ENCODE assay signal across 1 cellular context in genomic region chr13:114111577-114111976, GRCh38.
TF ChIP-seq lines count a peak whose summit lies in the region.

No MANE protein-coding gene starts in this region.

TF ChIP-seq in GM23338, 12 proteins besides CTCF, POLR2A, EP300 and RAD21 (continued from another document):
- TF ChIP-seq, protein P1, sequence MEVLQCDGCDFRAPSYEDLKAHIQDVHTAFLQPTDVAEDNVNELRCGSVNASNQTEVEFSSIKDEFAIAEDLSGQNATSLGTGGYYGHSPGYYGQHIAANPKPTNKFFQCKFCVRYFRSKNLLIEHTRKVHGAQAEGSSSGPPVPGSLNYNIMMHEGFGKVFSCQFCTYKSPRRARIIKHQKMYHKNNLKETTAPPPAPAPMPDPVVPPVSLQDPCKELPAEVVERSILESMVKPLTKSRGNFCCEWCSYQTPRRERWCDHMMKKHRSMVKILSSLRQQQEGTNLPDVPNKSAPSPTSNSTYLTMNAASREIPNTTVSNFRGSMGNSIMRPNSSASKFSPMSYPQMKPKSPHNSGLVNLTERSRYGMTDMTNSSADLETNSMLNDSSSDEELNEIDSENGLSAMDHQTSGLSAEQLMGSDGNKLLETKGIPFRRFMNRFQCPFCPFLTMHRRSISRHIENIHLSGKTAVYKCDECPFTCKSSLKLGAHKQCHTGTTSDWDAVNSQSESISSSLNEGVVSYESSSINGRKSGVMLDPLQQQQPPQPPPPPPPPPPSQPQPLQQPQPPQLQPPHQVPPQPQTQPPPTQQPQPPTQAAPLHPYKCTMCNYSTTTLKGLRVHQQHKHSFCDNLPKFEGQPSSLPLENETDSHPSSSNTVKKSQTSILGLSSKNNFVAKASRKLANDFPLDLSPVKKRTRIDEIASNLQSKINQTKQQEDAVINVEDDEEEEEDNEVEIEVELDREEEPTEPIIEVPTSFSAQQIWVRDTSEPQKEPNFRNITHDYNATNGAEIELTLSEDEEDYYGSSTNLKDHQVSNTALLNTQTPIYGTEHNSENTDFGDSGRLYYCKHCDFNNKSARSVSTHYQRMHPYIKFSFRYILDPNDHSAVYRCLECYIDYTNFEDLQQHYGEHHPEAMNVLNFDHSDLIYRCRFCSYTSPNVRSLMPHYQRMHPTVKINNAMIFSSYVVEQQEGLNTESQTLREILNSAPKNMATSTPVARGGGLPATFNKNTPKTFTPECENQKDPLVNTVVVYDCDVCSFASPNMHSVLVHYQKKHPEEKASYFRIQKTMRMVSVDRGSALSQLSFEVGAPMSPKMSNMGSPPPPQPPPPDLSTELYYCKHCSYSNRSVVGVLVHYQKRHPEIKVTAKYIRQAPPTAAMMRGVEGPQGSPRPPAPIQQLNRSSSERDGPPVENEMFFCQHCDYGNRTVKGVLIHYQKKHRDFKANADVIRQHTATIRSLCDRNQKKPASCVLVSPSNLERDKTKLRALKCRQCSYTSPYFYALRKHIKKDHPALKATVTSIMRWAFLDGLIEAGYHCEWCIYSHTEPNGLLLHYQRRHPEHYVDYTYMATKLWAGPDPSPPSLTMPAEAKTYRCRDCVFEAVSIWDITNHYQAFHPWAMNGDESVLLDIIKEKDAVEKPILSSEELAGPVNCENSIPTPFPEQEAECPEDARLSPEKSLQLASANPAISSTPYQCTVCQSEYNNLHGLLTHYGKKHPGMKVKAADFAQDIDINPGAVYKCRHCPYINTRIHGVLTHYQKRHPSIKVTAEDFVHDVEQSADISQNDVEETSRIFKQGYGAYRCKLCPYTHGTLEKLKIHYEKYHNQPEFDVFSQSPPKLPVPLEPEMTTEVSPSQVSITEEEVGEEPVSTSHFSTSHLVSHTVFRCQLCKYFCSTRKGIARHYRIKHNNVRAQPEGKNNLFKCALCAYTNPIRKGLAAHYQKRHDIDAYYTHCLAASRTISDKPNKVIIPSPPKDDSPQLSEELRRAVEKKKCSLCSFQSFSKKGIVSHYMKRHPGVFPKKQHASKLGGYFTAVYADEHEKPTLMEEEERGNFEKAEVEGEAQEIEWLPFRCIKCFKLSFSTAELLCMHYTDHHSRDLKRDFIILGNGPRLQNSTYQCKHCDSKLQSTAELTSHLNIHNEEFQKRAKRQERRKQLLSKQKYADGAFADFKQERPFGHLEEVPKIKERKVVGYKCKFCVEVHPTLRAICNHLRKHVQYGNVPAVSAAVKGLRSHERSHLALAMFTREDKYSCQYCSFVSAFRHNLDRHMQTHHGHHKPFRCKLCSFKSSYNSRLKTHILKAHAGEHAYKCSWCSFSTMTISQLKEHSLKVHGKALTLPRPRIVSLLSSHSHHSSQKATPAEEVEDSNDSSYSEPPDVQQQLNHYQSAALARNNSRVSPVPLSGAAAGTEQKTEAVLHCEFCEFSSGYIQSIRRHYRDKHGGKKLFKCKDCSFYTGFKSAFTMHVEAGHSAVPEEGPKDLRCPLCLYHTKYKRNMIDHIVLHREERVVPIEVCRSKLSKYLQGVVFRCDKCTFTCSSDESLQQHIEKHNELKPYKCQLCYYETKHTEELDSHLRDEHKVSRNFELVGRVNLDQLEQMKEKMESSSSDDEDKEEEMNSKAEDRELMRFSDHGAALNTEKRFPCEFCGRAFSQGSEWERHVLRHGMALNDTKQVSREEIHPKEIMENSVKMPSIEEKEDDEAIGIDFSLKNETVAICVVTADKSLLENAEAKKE (CRISPR knock-in tag; IDR thresholded peaks at IDR 0.05): no peak
- TF ChIP-seq ZNF114 (CRISPR knock-in tag; IDR thresholded peaks at IDR 0.05): no peak
- TF ChIP-seq STAT1 (IDR thresholded peaks at IDR 0.05; ENCODE audit: unreplicated experiment): no peak
- no peak for TF ChIP-seq ZNF331 (CRISPR knock-in tag; IDR thresholded peaks at IDR 0.05; ENCODE audit: low read depth)
TF ChIP-seq in GM23338: peak in this region for 0.
